Comparison of ENCODE assay signal across 2 cellular contexts in the genomic region with DNA sequence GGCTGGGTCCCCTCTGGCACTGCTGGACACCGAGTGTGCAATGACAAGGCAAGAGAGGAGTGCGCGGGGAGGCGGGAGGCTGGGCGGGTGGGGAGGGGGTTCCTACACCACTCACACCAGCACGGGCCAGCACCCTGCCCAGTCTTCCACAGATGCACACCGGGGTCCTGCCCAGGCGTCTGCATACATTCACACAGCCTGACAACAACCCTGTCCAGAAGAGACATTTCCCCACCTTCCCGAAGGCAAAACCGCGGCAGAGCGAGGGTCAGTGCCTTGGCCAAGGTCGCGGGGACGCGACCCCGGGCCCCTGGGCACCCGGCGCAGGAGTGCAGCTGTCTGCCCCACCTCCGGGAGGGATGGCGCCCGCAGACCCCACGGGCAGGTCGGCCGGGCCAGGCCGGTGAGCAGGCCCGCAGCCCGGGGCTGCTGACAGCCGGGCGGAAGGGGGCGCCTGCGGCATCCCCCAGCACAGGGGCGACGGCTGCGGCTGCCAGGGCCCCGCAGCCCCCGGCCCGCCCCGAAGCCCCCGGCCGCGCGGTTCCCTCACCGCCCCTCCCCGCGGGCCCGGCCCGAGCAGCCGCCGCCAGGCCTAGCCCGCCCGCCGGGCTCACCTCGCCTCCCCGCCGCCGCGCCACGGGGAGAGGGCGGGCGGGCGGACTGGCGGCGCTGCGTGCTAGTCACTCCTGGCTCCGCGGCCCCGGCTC.
TF ChIP-seq lines count a peak whose summit lies in the region.

No MANE protein-coding gene starts in this region.

TF ChIP-seq in HEK293T, 16 proteins besides CTCF, POLR2A, EP300 and RAD21:
- TF ChIP-seq LEF1 (IDR thresholded peaks at IDR 0.05; ENCODE audit: borderline replicate concordance) = no peak
- TF ChIP-seq SP1 (IDR thresholded peaks at IDR 0.05) = no peak
- no peak for TF ChIP-seq TARDBP (IDR thresholded peaks at IDR 0.05)
- no peak for TF ChIP-seq NFRKB (IDR thresholded peaks at IDR 0.05)
- TF ChIP-seq SUZ12 (IDR thresholded peaks at IDR 0.05) = no peak
- TF ChIP-seq FOXA1 (IDR thresholded peaks at IDR 0.05) = no peak
- no peak for TF ChIP-seq ZNF384 (IDR thresholded peaks at IDR 0.05)
- TF ChIP-seq ARNT (IDR thresholded peaks at IDR 0.05) = no peak
- no peak for TF ChIP-seq CTBP1 (IDR thresholded peaks at IDR 0.05; ENCODE audit: borderline replicate concordance)
- no peak for TF ChIP-seq FOXK2 (IDR thresholded peaks at IDR 0.05)
- TF ChIP-seq FOXM1 (IDR thresholded peaks at IDR 0.05; ENCODE audit: borderline replicate concordance) = no peak
- TF ChIP-seq ELF4 (IDR thresholded peaks at IDR 0.05) = no peak
TF ChIP-seq in HEK293T: peak in this region for 0.

TF ChIP-seq in GM12878, 131 proteins besides CTCF, POLR2A, EP300 and RAD21:
- TF ChIP-seq USF1 (IDR thresholded peaks at IDR 0.05; ENCODE audit: borderline replicate concordance, extremely low read length, insufficient read depth, low read depth, low read length) = no peak
- TF ChIP-seq YY1 (IDR thresholded peaks at IDR 0.05; ENCODE audit: low read depth, low read length) = 0 out of 2 replicates have a peak, but pooled peaks have one; percentile 36
